In the genomic region with DNA sequence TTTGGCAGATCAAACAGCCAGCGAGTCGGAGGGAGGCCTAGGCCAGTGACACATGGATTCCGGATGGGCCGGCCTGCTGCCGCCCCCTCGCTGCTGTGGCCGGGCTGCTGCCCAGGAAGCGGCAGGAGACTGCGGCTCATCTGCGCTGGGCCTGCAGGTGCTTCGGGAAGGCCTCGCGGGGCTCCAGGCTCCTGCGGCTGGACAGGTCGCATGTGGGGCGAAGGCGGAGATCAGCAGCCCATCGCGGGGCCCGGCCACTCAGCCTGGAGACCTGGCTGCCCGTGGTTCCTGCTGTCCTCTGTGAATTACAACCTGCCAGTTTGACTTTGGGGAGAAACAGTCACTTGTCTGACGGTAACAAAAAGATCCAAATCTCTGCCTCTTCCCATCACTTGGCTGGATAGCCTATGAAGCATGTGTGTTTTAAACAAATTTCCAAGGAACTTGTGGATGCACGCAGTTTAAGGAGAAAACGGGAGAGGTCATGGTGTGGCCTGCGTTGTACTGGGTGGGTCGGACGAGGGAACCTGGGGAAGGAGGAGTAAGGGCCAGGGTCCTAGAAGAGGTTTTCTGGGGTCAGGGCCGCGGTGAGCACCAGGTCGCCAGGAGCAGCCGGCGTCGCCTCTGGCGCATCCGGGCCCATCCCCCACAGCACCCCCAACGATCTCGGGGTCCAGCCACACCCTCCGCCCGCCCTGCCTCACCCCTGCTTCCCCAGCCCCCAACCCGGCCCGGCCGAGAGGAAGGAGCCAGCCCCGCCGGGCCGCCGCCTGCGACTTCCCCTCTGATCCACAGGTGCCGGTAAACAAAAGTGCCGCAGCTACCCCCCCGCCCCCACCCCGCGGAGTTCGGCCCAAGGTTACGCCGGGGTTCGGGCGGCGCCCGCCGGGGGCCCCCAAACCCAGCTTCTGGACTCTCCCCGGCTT, we compare ENCODE assay signal across 8 cellular contexts. TPM values are rescaled to one million over a fixed set of nuclear protein-coding genes. Genes with fewer than 3 reads are reported as not detected.
DNase-seq lines count a peak whose midpoint lies in the region; ATAC-seq and TF ChIP-seq lines count a peak whose summit lies in the region.

No MANE protein-coding gene starts in this region.

- DNase-seq in activated T-helper 9 cell treated with anti-CD3 and anti-CD28 coated beads, Interleukin-2, amount 50 U/mL, for 16 hours (ENCODE audit: low read depth) = peak; percentile 45
- no peak for DNase-seq in hepatocyte (ENCODE audit: low spot score)
- no peak for DNase-seq in NCI-H2171 treated with DMSO at 0.1 percent for 48 hours (lab: John Stamatoyannopoulos, UW)
- no peak for DNase-seq in NCI-H1930 (lab: John Stamatoyannopoulos, UW)
- no peak for DNase-seq in OCI-M1 (lab: John Stamatoyannopoulos, UW)

- 43% methylated on average over 35 of the region's 61 CpGs for WGBS in hepatocyte (ENCODE audit: low lambda C conversion rate, missing lambda C conversion rate)

- no peaks in the 10 kb centered on the region for H3K9me3 ChIP-seq in HEK293 (ENCODE audit: control insufficient read depth, insufficient read depth, low read depth, low read length)
- no peaks in the 10 kb centered on the region for H3K9me3 ChIP-seq in hepatocyte (ENCODE audit: low read depth)

- H3K9me2 ChIP-seq in hepatocyte (replicated peaks; ENCODE audit: insufficient read depth) = no peaks in the 10 kb centered on the region

- H3K4me3 ChIP-seq in HEK293 (ENCODE audit: low read depth, low read length) (no peak overlapping the region), hepatocyte (peak overlapping the region; percentile 23), skin epidermis (peak overlapping the region; percentile 22 to 49 (median 39))

- H4K20me1 ChIP-seq in hepatocyte (ENCODE audit: insufficient read depth, poor library complexity, severe bottlenecking) = no peaks in the 10 kb centered on the region

- peaks cover 46% of the 10 kb centered on the region for H3K27me3 ChIP-seq in hepatocyte

- CTCF ChIA-PET in HEK293 (lab: Yijun Ruan, JAX) = interaction anchor here (0.9 kb wide), 1 partner anchor 39 kb away, joined by 3 read pairs; no protein-coding TSS in a partner anchor

- TF ChIP-seq CTCF in HEK293 (tag by site-specific recombination; IDR thresholded peaks at IDR 0.05) (no peak), hepatocyte (IDR thresholded peaks at IDR 0.05; ENCODE audit: poor library complexity) (no peak)

- peak overlapping the region; percentile 98 for H3K4me2 ChIP-seq in hepatocyte

- H3K36me3 ChIP-seq in HEK293 (ENCODE audit: control insufficient read depth in 2 of 2, insufficient read depth in 1 of 2, low read length in 2 of 2) (no peaks in the 10 kb centered on the region), hepatocyte (replicated peaks; ENCODE audit: insufficient read depth, low read depth) (no peaks in the 10 kb centered on the region)

- no peak overlapping the region for H3K27ac ChIP-seq in HEK293 (ENCODE audit: extremely low read depth, low read depth, low read length)
- H3K27ac ChIP-seq in hepatocyte = no peak overlapping the region
- peak overlapping the region in 18 of 21 experiments; percentile 14 to 95 (median 68) for H3K27ac ChIP-seq in skin epidermis

- H2AFZ ChIP-seq in hepatocyte = peak overlapping the region; percentile 35

- no peak for ATAC-seq in GM21390 (IDR thresholded peaks at IDR 0.05; ENCODE audit: unreplicated experiment)

- H3K4me1 ChIP-seq in HEK293 (ENCODE audit: control insufficient read depth, insufficient read depth, low read length) = peaks cover 8% of the 10 kb centered on the region
- H3K4me1 ChIP-seq in hepatocyte (ENCODE audit: insufficient read depth) = peaks cover 22% of the 10 kb centered on the region

- POLR2A ChIA-PET in HEK293 (lab: Yijun Ruan, JAX) = no interaction called here

- H3K79me2 ChIP-seq in hepatocyte = no peaks in the 10 kb centered on the region

TF ChIP-seq in HEK293, 187 proteins besides CTCF, POLR2A, EP300 and RAD21:
- TF ChIP-seq ZNF623 (tag by site-specific recombination; IDR thresholded peaks at IDR 0.05) (no peak), OVOL3 (tag by site-specific recombination; IDR thresholded peaks at IDR 0.05) (no peak), ZIC2 (tag by site-specific recombination; IDR thresholded peaks at IDR 0.05) (peak; percentile 24; the same call in 1 of the 2 replicates), ZNF292 (tag by site-specific recombination; IDR thresholded peaks at IDR 0.05; ENCODE audit: borderline replicate concordance, low read depth) (no peak), ZFHX2 (tag by site-specific recombination; conservative IDR thresholded peaks at IDR 0.05) (peak; percentile 28; the same call in 1 of the 2 replicates)

RNA-seq across cellular contexts. Expression of gene SPOCK2, which starts 1.6 kb away (rescaled TPM):
- 3.0 and 3.2 TPM in 2 replicates for total RNA-seq in hepatocyte
- 3.1 and 5.2 TPM in 2 replicates for polyA plus RNA-seq in hepatocyte

Comparison
In these comparisons a context has a peak if more than half of its experiments do, and no peak if none do; other contexts are left out.
1. H3K27ac ChIP-seq: peak in skin epidermis (18 of 21); none in HEK293 (single experiment) and hepatocyte (single experiment).